2 cellular contexts compared by ENCODE assay signal in the genomic region with DNA sequence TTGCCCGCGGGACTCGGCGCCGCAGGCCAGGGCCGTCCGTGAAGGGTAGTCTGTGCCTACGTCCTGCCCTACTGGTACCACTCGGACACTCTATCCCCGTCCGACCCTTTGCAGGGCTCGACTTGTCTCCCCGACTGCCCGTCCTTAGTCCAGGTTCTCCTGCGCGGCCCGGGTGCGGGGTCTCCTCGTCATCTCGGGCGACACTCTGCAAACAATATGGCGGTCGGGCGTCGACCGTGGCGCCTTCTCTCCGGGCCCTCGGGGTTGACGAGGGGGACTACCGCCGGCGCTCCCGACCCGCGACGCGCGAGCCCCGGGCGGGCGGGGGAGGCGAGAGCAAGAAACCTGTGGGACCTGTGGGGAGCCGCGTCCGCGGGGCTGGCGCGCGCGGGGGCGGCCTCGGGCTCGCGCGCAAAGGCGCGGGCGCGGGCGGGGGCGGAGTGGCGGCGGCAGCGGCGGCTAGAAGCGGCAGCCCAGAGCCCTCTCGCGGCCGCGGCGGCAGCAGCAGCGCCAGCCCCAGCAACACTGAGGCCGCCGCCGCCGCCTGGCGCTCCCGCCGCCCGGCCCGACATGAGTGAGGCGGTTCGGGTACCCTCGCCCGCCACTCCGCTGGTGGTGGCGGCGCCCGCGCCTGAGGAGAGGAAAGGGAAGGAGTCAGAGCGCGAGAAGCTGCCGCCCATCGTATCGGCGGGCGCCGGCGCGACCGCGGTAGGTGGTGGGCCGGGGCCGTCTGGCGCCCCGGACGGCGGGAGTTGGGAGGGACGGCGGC.
TF ChIP-seq lines count a peak whose summit lies in the region.

A gene with protein sequence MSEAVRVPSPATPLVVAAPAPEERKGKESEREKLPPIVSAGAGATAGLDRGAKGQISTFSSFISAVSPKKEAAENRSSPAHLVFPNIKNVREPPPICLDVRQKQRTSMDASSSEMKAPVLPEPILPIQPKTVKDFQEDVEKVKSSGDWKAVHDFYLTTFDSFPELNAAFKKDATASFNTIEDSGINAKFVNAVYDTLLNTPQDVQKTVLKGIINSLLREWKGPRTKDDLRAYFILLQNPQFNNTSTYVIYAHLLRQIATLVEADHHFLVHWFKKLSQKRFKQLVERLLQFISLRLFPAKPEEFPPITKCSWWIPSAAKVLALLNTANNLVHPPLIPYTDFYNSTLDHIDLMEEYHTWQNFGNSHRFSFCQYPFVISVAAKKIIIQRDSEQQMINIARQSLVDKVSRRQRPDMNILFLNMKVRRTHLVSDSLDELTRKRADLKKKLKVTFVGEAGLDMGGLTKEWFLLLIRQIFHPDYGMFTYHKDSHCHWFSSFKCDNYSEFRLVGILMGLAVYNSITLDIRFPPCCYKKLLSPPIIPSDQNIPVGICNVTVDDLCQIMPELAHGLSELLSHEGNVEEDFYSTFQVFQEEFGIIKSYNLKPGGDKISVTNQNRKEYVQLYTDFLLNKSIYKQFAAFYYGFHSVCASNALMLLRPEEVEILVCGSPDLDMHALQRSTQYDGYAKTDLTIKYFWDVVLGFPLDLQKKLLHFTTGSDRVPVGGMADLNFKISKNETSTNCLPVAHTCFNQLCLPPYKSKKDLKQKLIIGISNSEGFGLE (plus strand): TSS at position 476 of the 769 bp plus-strand sequence. CDS start 95 bp downstream, at position 571.

TF ChIP-seq in HEK293, 187 proteins besides CTCF, POLR2A, EP300 and RAD21 (continued from another document and continues in another):
- TF ChIP-seq, protein P1, sequence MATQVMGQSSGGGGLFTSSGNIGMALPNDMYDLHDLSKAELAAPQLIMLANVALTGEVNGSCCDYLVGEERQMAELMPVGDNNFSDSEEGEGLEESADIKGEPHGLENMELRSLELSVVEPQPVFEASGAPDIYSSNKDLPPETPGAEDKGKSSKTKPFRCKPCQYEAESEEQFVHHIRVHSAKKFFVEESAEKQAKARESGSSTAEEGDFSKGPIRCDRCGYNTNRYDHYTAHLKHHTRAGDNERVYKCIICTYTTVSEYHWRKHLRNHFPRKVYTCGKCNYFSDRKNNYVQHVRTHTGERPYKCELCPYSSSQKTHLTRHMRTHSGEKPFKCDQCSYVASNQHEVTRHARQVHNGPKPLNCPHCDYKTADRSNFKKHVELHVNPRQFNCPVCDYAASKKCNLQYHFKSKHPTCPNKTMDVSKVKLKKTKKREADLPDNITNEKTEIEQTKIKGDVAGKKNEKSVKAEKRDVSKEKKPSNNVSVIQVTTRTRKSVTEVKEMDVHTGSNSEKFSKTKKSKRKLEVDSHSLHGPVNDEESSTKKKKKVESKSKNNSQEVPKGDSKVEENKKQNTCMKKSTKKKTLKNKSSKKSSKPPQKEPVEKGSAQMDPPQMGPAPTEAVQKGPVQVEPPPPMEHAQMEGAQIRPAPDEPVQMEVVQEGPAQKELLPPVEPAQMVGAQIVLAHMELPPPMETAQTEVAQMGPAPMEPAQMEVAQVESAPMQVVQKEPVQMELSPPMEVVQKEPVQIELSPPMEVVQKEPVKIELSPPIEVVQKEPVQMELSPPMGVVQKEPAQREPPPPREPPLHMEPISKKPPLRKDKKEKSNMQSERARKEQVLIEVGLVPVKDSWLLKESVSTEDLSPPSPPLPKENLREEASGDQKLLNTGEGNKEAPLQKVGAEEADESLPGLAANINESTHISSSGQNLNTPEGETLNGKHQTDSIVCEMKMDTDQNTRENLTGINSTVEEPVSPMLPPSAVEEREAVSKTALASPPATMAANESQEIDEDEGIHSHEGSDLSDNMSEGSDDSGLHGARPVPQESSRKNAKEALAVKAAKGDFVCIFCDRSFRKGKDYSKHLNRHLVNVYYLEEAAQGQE (tag by site-specific recombination; IDR thresholded peaks at IDR 0.05) = no peak; the same call in 1 of the 2 replicates
- TF ChIP-seq RBAK (tag by site-specific recombination; IDR thresholded peaks at IDR 0.05) (no peak), ZNF10 (tag by site-specific recombination; IDR thresholded peaks at IDR 0.05) (peak; percentile 28; the same call in 1 of the 2 replicates), ZNF473 (tag by site-specific recombination; IDR thresholded peaks at IDR 0.05) (no peak), ZNF23 (tag by site-specific recombination; IDR thresholded peaks at IDR 0.05; ENCODE audit: borderline replicate concordance) (no peak), ZNF623 (tag by site-specific recombination; IDR thresholded peaks at IDR 0.05) (no peak), ZNF19 (tag by site-specific recombination; IDR thresholded peaks at IDR 0.05; ENCODE audit: low read depth) (no peak), ZNF530 (tag by site-specific recombination; IDR thresholded peaks at IDR 0.05; ENCODE audit: low read depth) (no peak), ZNF354C (tag by site-specific recombination; IDR thresholded peaks at IDR 0.05; ENCODE audit: borderline replicate concordance, low read depth) (no peak), ZNF341 (tag by site-specific recombination; IDR thresholded peaks at IDR 0.05; ENCODE audit: low read depth) (no peak), KLF10 (tag by site-specific recombination; IDR thresholded peaks at IDR 0.05) (no peak), ZNF404 (tag by site-specific recombination; IDR thresholded peaks at IDR 0.05) (no peak)
- TF ChIP-seq, protein P2, sequence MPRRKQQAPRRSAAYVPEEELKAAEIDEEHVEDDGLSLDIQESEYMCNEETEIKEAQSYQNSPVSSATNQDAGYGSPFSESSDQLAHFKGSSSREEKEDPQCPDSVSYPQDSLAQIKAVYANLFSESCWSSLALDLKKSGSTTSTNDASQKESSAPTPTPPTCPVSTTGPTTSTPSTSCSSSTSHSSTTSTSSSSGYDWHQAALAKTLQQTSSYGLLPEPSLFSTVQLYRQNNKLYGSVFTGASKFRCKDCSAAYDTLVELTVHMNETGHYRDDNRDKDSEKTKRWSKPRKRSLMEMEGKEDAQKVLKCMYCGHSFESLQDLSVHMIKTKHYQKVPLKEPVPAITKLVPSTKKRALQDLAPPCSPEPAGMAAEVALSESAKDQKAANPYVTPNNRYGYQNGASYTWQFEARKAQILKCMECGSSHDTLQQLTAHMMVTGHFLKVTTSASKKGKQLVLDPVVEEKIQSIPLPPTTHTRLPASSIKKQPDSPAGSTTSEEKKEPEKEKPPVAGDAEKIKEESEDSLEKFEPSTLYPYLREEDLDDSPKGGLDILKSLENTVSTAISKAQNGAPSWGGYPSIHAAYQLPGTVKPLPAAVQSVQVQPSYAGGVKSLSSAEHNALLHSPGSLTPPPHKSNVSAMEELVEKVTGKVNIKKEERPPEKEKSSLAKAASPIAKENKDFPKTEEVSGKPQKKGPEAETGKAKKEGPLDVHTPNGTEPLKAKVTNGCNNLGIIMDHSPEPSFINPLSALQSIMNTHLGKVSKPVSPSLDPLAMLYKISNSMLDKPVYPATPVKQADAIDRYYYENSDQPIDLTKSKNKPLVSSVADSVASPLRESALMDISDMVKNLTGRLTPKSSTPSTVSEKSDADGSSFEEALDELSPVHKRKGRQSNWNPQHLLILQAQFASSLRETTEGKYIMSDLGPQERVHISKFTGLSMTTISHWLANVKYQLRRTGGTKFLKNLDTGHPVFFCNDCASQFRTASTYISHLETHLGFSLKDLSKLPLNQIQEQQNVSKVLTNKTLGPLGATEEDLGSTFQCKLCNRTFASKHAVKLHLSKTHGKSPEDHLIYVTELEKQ (tag by site-specific recombination; IDR thresholded peaks at IDR 0.05; ENCODE audit: borderline replicate concordance) = no peak
- TF ChIP-seq, protein P3, sequence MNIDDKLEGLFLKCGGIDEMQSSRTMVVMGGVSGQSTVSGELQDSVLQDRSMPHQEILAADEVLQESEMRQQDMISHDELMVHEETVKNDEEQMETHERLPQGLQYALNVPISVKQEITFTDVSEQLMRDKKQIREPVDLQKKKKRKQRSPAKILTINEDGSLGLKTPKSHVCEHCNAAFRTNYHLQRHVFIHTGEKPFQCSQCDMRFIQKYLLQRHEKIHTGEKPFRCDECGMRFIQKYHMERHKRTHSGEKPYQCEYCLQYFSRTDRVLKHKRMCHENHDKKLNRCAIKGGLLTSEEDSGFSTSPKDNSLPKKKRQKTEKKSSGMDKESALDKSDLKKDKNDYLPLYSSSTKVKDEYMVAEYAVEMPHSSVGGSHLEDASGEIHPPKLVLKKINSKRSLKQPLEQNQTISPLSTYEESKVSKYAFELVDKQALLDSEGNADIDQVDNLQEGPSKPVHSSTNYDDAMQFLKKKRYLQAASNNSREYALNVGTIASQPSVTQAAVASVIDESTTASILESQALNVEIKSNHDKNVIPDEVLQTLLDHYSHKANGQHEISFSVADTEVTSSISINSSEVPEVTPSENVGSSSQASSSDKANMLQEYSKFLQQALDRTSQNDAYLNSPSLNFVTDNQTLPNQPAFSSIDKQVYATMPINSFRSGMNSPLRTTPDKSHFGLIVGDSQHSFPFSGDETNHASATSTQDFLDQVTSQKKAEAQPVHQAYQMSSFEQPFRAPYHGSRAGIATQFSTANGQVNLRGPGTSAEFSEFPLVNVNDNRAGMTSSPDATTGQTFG (tag by site-specific recombination; IDR thresholded peaks at IDR 0.05; ENCODE audit: borderline replicate concordance) = no peak

TF ChIP-seq in K562, 482 proteins besides CTCF, POLR2A, EP300 and RAD21 (continued from another document and continues in another):
- TF ChIP-seq, protein P4, sequence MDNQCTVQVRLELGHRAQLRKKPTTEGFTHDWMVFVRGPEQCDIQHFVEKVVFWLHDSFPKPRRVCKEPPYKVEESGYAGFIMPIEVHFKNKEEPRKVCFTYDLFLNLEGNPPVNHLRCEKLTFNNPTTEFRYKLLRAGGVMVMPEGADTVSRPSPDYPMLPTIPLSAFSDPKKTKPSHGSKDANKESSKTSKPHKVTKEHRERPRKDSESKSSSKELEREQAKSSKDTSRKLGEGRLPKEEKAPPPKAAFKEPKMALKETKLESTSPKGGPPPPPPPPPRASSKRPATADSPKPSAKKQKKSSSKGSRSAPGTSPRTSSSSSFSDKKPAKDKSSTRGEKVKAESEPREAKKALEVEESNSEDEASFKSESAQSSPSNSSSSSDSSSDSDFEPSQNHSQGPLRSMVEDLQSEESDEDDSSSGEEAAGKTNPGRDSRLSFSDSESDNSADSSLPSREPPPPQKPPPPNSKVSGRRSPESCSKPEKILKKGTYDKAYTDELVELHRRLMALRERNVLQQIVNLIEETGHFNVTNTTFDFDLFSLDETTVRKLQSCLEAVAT (IDR thresholded peaks at IDR 0.05) = peak in 1 of 2 experiments; percentile 34; a peak in 1 of 4 replicates
- TF ChIP-seq ETV1 (tag; conservative IDR thresholded peaks at IDR 0.05; ENCODE audit: low read depth) = no peak
- TF ChIP-seq PML (IDR thresholded peaks at IDR 0.05; ENCODE audit: low read length) = 0 out of 2 replicates have a peak, but pooled peaks have one; percentile 35
- no peak for TF ChIP-seq ZNF764 (CRISPR knock-in tag; IDR thresholded peaks at IDR 0.05; ENCODE audit: low read depth)
- TF ChIP-seq, protein P5, sequence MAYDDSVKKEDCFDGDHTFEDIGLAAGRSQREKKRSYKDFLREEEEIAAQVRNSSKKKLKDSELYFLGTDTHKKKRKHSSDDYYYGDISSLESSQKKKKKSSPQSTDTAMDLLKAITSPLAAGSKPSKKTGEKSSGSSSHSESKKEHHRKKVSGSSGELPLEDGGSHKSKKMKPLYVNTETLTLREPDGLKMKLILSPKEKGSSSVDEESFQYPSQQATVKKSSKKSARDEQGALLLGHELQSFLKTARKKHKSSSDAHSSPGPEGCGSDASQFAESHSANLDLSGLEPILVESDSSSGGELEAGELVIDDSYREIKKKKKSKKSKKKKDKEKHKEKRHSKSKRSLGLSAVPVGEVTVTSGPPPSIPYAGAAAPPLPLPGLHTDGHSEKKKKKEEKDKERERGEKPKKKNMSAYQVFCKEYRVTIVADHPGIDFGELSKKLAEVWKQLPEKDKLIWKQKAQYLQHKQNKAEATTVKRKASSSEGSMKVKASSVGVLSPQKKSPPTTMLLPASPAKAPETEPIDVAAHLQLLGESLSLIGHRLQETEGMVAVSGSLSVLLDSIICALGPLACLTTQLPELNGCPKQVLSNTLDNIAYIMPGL (CRISPR knock-in tag; IDR thresholded peaks at IDR 0.05) = peak; percentile 42; the same call in 1 of the 2 replicates
- TF ChIP-seq ZNF282 (CRISPR knock-in tag; IDR thresholded peaks at IDR 0.05) = 0 out of 2 replicates have a peak, but pooled peaks have one; percentile 52
- TF ChIP-seq NFIC (IDR thresholded peaks at IDR 0.05) = peak; percentile 86
- no peak for TF ChIP-seq ZNF184 (CRISPR knock-in tag; IDR thresholded peaks at IDR 0.05)
- TF ChIP-seq JUND (IDR thresholded peaks at IDR 0.05; ENCODE audit: borderline replicate concordance, low read depth, low read length) = no peak
- TF ChIP-seq JUND (tag; IDR thresholded peaks at IDR 0.05; ENCODE audit: borderline replicate concordance, low read depth, low read length) = no peak
- peak; percentile 69; the same call in 1 of the 2 replicates for TF ChIP-seq SUPT5H (IDR thresholded peaks at IDR 0.05)
- TF ChIP-seq, protein P6, sequence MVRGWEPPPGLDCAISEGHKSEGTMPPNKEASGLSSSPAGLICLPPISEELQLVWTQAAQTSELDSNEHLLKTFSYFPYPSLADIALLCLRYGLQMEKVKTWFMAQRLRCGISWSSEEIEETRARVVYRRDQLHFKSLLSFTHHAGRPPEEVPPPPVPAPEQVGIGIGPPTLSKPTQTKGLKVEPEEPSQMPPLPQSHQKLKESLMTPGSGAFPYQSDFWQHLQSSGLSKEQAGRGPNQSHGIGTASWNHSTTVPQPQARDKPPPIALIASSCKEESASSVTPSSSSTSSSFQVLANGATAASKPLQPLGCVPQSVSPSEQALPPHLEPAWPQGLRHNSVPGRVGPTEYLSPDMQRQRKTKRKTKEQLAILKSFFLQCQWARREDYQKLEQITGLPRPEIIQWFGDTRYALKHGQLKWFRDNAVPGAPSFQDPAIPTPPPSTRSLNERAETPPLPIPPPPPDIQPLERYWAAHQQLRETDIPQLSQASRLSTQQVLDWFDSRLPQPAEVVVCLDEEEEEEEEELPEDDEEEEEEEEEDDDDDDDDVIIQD (CRISPR knock-in tag; IDR thresholded peaks at IDR 0.05) = no peak
- TF ChIP-seq SMAD4 (CRISPR knock-in tag; conservative IDR thresholded peaks at IDR 0.05) = peak; percentile 88; the same call in 1 of the 2 replicates
- peak; percentile 61 for TF ChIP-seq HMGN3 (IDR thresholded peaks at IDR 0.05; ENCODE audit: borderline replicate concordance, extremely low read depth, insufficient read length, low read depth, low read length)
- peak; percentile 59 for TF ChIP-seq HCFC1 (IDR thresholded peaks at IDR 0.05; ENCODE audit: low read depth, low read length)
- TF ChIP-seq ZNF232 (CRISPR knock-in tag; IDR thresholded peaks at IDR 0.05) = no peak
- peak; percentile 97 for TF ChIP-seq RBBP5 (IDR thresholded peaks at IDR 0.05; ENCODE audit: borderline replicate concordance, insufficient read depth, low read length, poor library complexity, severe bottlenecking)
- 0 out of 2 replicates have a peak, but pooled peaks have one; percentile 31 for TF ChIP-seq ZNF830 (CRISPR knock-in tag; IDR thresholded peaks at IDR 0.05)
- TF ChIP-seq CCNT2 (IDR thresholded peaks at IDR 0.05; ENCODE audit: borderline replicate concordance, extremely low read depth, insufficient read length, low read depth, low read length) = peak; percentile 57
- peak; percentile 67 for TF ChIP-seq ATF1 (CRISPR knock-in tag; IDR thresholded peaks at IDR 0.05)
- TF ChIP-seq ATF1 (tag; IDR thresholded peaks at IDR 0.05) = peak; percentile 86
- no peak; a peak in 1 of 4 replicates for TF ChIP-seq KDM4B (IDR thresholded peaks at IDR 0.05; ENCODE audit: borderline replicate concordance in 2 of 2, low read depth in 1 of 2)
- 0 out of 2 replicates have a peak, but pooled peaks have one; percentile 37 for TF ChIP-seq ZNF644 (tag; IDR thresholded peaks at IDR 0.05; ENCODE audit: low read depth)
- TF ChIP-seq ZNF316 (IDR thresholded peaks at IDR 0.05) = no peak
- TF ChIP-seq, protein P7, sequence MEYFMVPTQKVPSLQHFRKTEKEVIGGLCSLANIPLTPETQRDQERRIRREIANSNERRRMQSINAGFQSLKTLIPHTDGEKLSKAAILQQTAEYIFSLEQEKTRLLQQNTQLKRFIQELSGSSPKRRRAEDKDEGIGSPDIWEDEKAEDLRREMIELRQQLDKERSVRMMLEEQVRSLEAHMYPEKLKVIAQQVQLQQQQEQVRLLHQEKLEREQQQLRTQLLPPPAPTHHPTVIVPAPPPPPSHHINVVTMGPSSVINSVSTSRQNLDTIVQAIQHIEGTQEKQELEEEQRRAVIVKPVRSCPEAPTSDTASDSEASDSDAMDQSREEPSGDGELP (CRISPR knock-in tag; IDR thresholded peaks at IDR 0.05; ENCODE audit: borderline replicate concordance) = peak; percentile 47; the same call in 1 of the 2 replicates
